ENCODE assay signal across 18 cellular contexts in the genomic region with DNA sequence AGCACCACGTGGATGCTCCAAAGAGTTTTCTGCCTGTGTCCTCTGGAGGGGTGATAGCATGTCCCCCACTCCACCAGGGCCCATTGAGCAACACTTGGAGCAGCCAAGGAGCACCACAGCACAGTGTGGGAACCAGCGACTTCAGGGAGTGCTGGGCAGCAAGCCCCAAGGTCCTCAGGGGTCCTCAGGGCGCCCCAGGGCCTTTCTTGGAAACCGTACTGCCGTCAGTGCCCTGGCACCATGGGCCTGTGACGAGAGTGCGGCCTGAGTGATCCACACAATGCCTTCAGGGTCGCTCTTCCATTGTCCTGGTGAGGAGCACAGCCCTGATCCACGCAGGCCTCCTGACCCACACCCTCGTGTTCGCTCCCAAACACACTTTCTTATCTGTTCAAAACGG.
DNase-seq lines count a peak whose midpoint lies in the region; ATAC-seq and TF ChIP-seq lines count a peak whose summit lies in the region.
"Had no signal": no experiment of that assay in that cellular context is flagged by ENCODE, and none has a peak within 500 bp of the region (broad histone marks: within the 10 kb centered on the region; RNA-seq: fewer than 3 reads in every experiment).

No MANE protein-coding gene starts in this region.

- H2BK12ac ChIP-seq in neuronal stem cell (ENCODE audit: low read length): no peak overlapping the region

- no peak overlapping the region for H2BK120ac ChIP-seq in neuronal stem cell (ENCODE audit: low read depth, low read length)

- no peak overlapping the region for H3K14ac ChIP-seq in neuronal stem cell (ENCODE audit: low read length)

- no peak overlapping the region for H3K4me3 Mint-ChIP-seq in activated CD8-positive, alpha-beta memory T cell treated with anti-CD3 and anti-CD28 coated beads, Interleukin-2, amount 10 ng/mL, durations not matched to agents 7 days and 5 days
- no peak overlapping the region for H3K4me3 Mint-ChIP-seq in endodermal cell
- H3K4me3 Mint-ChIP-seq: B cell; CD4-positive, CD25-positive, alpha-beta regulatory T cell; CD8-positive, alpha-beta T cell had no signal

- peak; percentile 28 for DNase-seq in activated CD8-positive, alpha-beta memory T cell treated with anti-CD3 and anti-CD28 coated beads, Interleukin-2, amount 10 ng/mL, durations not matched to agents 7 days and 5 days
- DNase-seq in activated CD8-positive, alpha-beta memory T cell treated with anti-CD3 and anti-CD28 coated beads, Interleukin-2, amount 50 U/mL, for 4 hours: no peak
- DNase-seq in endodermal cell (peak; percentile 26), neuronal stem cell (ENCODE audit: low spot score) (no peak), psoas muscle (no peak), MG63 (no peak)
- DNase-seq: Caco-2; CD4-positive, CD25-positive, alpha-beta regulatory T cell; DMS153; DND-41; GM23248; H7; HCEC 1CT had no signal

- H3K36me3 ChIP-seq in endodermal cell (ENCODE audit: control insufficient read depth, insufficient read depth, low read length) (no peaks in the 10 kb centered on the region), neuronal stem cell (replicated peaks in 1 of 2; ENCODE audit: control insufficient read depth in 2 of 2, insufficient read depth in 2 of 2, low read length in 2 of 2) (peaks cover 0 to 2% of the 10 kb centered on the region in 2 donors), psoas muscle (ENCODE audit: insufficient read depth in 1 of 2, low read depth in 1 of 2) (peaks cover 0 to 8% of the 10 kb centered on the region in 2 donors), MG63 (no peaks in the 10 kb centered on the region)
- H3K36me3 ChIP-seq: BLaER1 had no signal

- intact Hi-C loops in psoas muscle (cut with DNase I): no loop called here

- no peak overlapping the region for H4K8ac ChIP-seq in neuronal stem cell (ENCODE audit: low read depth, low read length)

- no peak overlapping the region for H3K23ac ChIP-seq in neuronal stem cell (ENCODE audit: low read depth, low read length, poor library complexity)

- no peak for ATAC-seq in activated CD8-positive, alpha-beta memory T cell treated with anti-CD3 and anti-CD28 coated beads, Interleukin-2, amount 10 ng/mL, durations not matched to agents 7 days and 5 days
- ATAC-seq in psoas muscle: no peak
- ATAC-seq: CD8-positive, alpha-beta T cell had no signal

- no peak overlapping the region for H2AFZ ChIP-seq in neuronal stem cell (ENCODE audit: low read length)
- H2AFZ ChIP-seq: GM23248 had no signal

- no peak overlapping the region for H3K27ac Mint-ChIP-seq in activated CD8-positive, alpha-beta memory T cell treated with anti-CD3 and anti-CD28 coated beads, Interleukin-2, amount 10 ng/mL, durations not matched to agents 7 days and 5 days
- no peak overlapping the region for H3K27ac Mint-ChIP-seq in endodermal cell
- H3K27ac Mint-ChIP-seq: B cell; CD4-positive, CD25-positive, alpha-beta regulatory T cell; CD8-positive, alpha-beta T cell had no signal

- H3K9ac ChIP-seq in endodermal cell (ENCODE audit: extremely low read depth, low read length, poor library complexity, severe bottlenecking) (no peak overlapping the region), neuronal stem cell (ENCODE audit: low read depth, low read length, poor library complexity) (no peak overlapping the region)
- H3K9ac ChIP-seq: BLaER1, GM23248 had no signal

- H3K4ac ChIP-seq in neuronal stem cell (ENCODE audit: low read length): no peak overlapping the region

- no peaks in the 10 kb centered on the region for H3K27me3 ChIP-seq in endodermal cell (ENCODE audit: control insufficient read depth, insufficient read depth, low read length, poor library complexity, severe bottlenecking)
- H3K27me3 ChIP-seq in neuronal stem cell (ENCODE audit: control insufficient read depth in 3 of 3, insufficient read depth in 3 of 3, low read depth in 1 of 3, low read length in 3 of 3): no peaks in the 10 kb centered on the region
- no peaks in the 10 kb centered on the region for H3K27me3 ChIP-seq in psoas muscle (ENCODE audit: insufficient read depth in 3 of 3, low read length in 2 of 3)
- H3K27me3 ChIP-seq in MG63: no peaks in the 10 kb centered on the region
- H3K27me3 ChIP-seq: BLaER1 had no signal

- H4K91ac ChIP-seq in neuronal stem cell (ENCODE audit: low read depth, low read length, poor library complexity): no peak overlapping the region

- WGBS in endodermal cell (ENCODE audit: insufficient coverage in 1 of 2, insufficient read length in 1 of 2), 2 experiments: 90 to 92% methylated on average over 9 to 12 of the region's 12 CpGs
- WGBS in neuronal stem cell (ENCODE audit: extremely low coverage in 2 of 2, insufficient read length in 2 of 2, insufficient replicate concordance in 1 of 2), 2 donors: no CpG with 5 or more reads among the region's 12 CpGs
- 90 to 93% (median 92%) methylated on average over 12 of the region's 12 CpGs for WGBS in psoas muscle, 3 donors

- H3K4me1 ChIP-seq in endodermal cell (ENCODE audit: control insufficient read depth, insufficient read depth, low read length): no peaks in the 10 kb centered on the region
- H3K4me1 ChIP-seq in neuronal stem cell (ENCODE audit: control insufficient read depth in 2 of 2, insufficient read depth in 1 of 2, low read depth in 1 of 2, low read length in 2 of 2): peaks cover 0 to 2% of the 10 kb centered on the region in 2 donors
- no peaks in the 10 kb centered on the region for H3K4me1 ChIP-seq in psoas muscle
- H3K4me1 ChIP-seq: Caco-2 had no signal

- H3K4me1 Mint-ChIP-seq in activated CD8-positive, alpha-beta memory T cell treated with anti-CD3 and anti-CD28 coated beads, Interleukin-2, amount 10 ng/mL, durations not matched to agents 7 days and 5 days: peaks cover 10% of the 10 kb centered on the region
- H3K4me1 Mint-ChIP-seq in endodermal cell: peaks cover 5% of the 10 kb centered on the region
- H3K4me1 Mint-ChIP-seq: CD4-positive, CD25-positive, alpha-beta regulatory T cell had no signal

- H3K27ac ChIP-seq in endodermal cell (ENCODE audit: low read depth, low read length): no peak overlapping the region
- H3K27ac ChIP-seq in neuronal stem cell (replicated peaks; ENCODE audit: low read length): no peak overlapping the region
- H3K27ac ChIP-seq in psoas muscle: no peak overlapping the region
- H3K27ac ChIP-seq: 22Rv1, BLaER1, C4-2B, GM23248 had no signal

- H3K79me1 ChIP-seq in neuronal stem cell (ENCODE audit: low read depth, low read length): no peaks in the 10 kb centered on the region

- H3K9me3 ChIP-seq in endodermal cell (ENCODE audit: control insufficient read depth, low read length): no peaks in the 10 kb centered on the region
- peaks cover 2 to 6% of the 10 kb centered on the region in 2 donors for H3K9me3 ChIP-seq in neuronal stem cell (replicated peaks in 1 of 2; ENCODE audit: control insufficient read depth in 2 of 2, insufficient read depth in 1 of 2, low read depth in 1 of 2, low read length in 2 of 2)
- H3K9me3 ChIP-seq in psoas muscle: no peaks in the 10 kb centered on the region
- H3K9me3 ChIP-seq in MG63: no peaks in the 10 kb centered on the region
- H3K9me3 ChIP-seq: BLaER1, Caco-2 had no signal

- no peaks in the 10 kb centered on the region for H3K36me3 Mint-ChIP-seq in activated CD8-positive, alpha-beta memory T cell treated with anti-CD3 and anti-CD28 coated beads, Interleukin-2, amount 10 ng/mL, durations not matched to agents 7 days and 5 days
- H3K36me3 Mint-ChIP-seq in endodermal cell (ENCODE audit: low read depth): no peaks in the 10 kb centered on the region
- H3K36me3 Mint-ChIP-seq: CD8-positive, alpha-beta T cell had no signal

- peak overlapping the region; percentile 27 for H2BK5ac ChIP-seq in neuronal stem cell (ENCODE audit: low read length)

- H2AK5ac ChIP-seq in neuronal stem cell (ENCODE audit: low read depth, low read length): peak overlapping the region; percentile 23

- no peak overlapping the region for H2BK15ac ChIP-seq in neuronal stem cell (ENCODE audit: low read length)

- H3K27me3 Mint-ChIP-seq in activated CD8-positive, alpha-beta memory T cell treated with anti-CD3 and anti-CD28 coated beads, Interleukin-2, amount 10 ng/mL, durations not matched to agents 7 days and 5 days: no peaks in the 10 kb centered on the region
- no peaks in the 10 kb centered on the region for H3K27me3 Mint-ChIP-seq in endodermal cell (ENCODE audit: insufficient read depth)
- H3K27me3 Mint-ChIP-seq: B cell had no signal

- TF ChIP-seq CTCF in endodermal cell (conservative IDR thresholded peaks at IDR 0.05): no peak
- no peak for TF ChIP-seq CTCF in psoas muscle (IDR thresholded peaks at IDR 0.05)

- H3K4me3 ChIP-seq in endodermal cell (ENCODE audit: low read length) (no peak overlapping the region), neuronal stem cell (ENCODE audit: low read length in 2 of 2) (no peak overlapping the region), psoas muscle (no peak overlapping the region), MG63 (no peak overlapping the region)
- H3K4me3 ChIP-seq: BLaER1, GM23248 had no signal

- no peaks in the 10 kb centered on the region for H3K9me3 Mint-ChIP-seq in activated CD8-positive, alpha-beta memory T cell treated with anti-CD3 and anti-CD28 coated beads, Interleukin-2, amount 10 ng/mL, durations not matched to agents 7 days and 5 days (ENCODE audit: low read depth)
- H3K9me3 Mint-ChIP-seq in endodermal cell: no peaks in the 10 kb centered on the region
- H3K9me3 Mint-ChIP-seq: CD8-positive, alpha-beta T cell had no signal

- H3K18ac ChIP-seq in neuronal stem cell (ENCODE audit: low read length): no peak overlapping the region

- no peak overlapping the region for H3K4me2 ChIP-seq in neuronal stem cell (ENCODE audit: insufficient read depth, low read length, poor library complexity, severe bottlenecking)
- H3K4me2 ChIP-seq: BLaER1 had no signal

- CTCF ChIA-PET in activated CD8-positive, alpha-beta memory T cell treated with anti-CD3 and anti-CD28 coated beads, Interleukin-2, amount 10 ng/mL, durations not matched to agents 7 days and 5 days (lab: Charles Lee): no interaction called here

Comparison
In these comparisons a context has a peak if more than half of its experiments do, and no peak if none do; other contexts are left out.
1. DNase-seq: peak in activated CD8-positive, alpha-beta memory T cell treated with anti-CD3 and anti-CD28 coated beads, Interleukin-2, amount 10 ng/mL, durations not matched to agents 7 days and 5 days (single experiment) and endodermal cell (single experiment); none in activated CD8-positive, alpha-beta memory T cell treated with anti-CD3 and anti-CD28 coated beads, Interleukin-2, amount 50 U/mL, for 4 hours (single experiment), neuronal stem cell (single experiment), psoas muscle (0 of 2) and MG63 (single experiment).